In genomic region chr11:18485905-18486528, GRCh38 we compare ENCODE assay signal across 23 cellular contexts. TPM values are rescaled to one million over a fixed set of nuclear protein-coding genes. Genes with fewer than 3 reads are reported as not detected.
A peak's percentile ranks its signal among the peaks of the same experiment; 100 is the strongest.
DNase-seq lines count a peak whose midpoint lies in the region; ATAC-seq lines count a peak whose summit lies in the region.
"Had no signal": no experiment of that assay in that cellular context is flagged by ENCODE, and none has a peak within 500 bp of the region (broad histone marks: within the 10 kb centered on the region; RNA-seq: fewer than 3 reads in every experiment).

No MANE protein-coding gene starts in this region.

- no peak overlapping the region for H3K4me3 Mint-ChIP-seq in activated CD4-positive, alpha-beta memory T cell treated with anti-CD3 and anti-CD28 coated beads for 36 hours
- H3K4me3 Mint-ChIP-seq in activated CD4-positive, alpha-beta memory T cell treated with anti-CD3 and anti-CD28 coated beads, Interleukin-2, amount 10 ng/mL, durations not matched to agents 7 days and 5 days, result no peak overlapping the region
- H3K4me3 Mint-ChIP-seq in activated naive CD8-positive, alpha-beta T cell treated with anti-CD3 and anti-CD28 coated beads, Interleukin-2, amount 50 U/mL, for 24 hours, result no peak overlapping the region
- H3K4me3 Mint-ChIP-seq: activated naive CD8-positive, alpha-beta T cell treated with anti-CD3 and anti-CD28 coated beads, Interleukin-2, amount 10 ng/mL, durations not matched to agents 7 days and 5 days; activated T-cell treated with anti-CD3 and anti-CD28 coated beads, Interleukin-2, amount 50 U/mL, for 4 hours; brain; naive thymus-derived CD4-positive, alpha-beta T cell had no signal

- H3K4me1 Mint-ChIP-seq in activated CD4-positive, alpha-beta memory T cell treated with anti-CD3 and anti-CD28 coated beads for 36 hours (ENCODE audit: low read depth), result peaks cover 11% of the 10 kb centered on the region
- H3K4me1 Mint-ChIP-seq in activated CD4-positive, alpha-beta memory T cell treated with anti-CD3 and anti-CD28 coated beads, Interleukin-2, amount 10 ng/mL, durations not matched to agents 7 days and 5 days, result no peaks in the 10 kb centered on the region
- H3K4me1 Mint-ChIP-seq in activated naive CD8-positive, alpha-beta T cell treated with anti-CD3 and anti-CD28 coated beads, Interleukin-2, amount 50 U/mL, for 24 hours, result peaks cover 7% of the 10 kb centered on the region
- H3K4me1 Mint-ChIP-seq: brain had no signal

- H3K27ac Mint-ChIP-seq in activated CD4-positive, alpha-beta memory T cell treated with anti-CD3 and anti-CD28 coated beads for 36 hours, result no peak overlapping the region
- H3K27ac Mint-ChIP-seq in activated CD4-positive, alpha-beta memory T cell treated with anti-CD3 and anti-CD28 coated beads, Interleukin-2, amount 10 ng/mL, durations not matched to agents 7 days and 5 days, result no peak overlapping the region
- H3K27ac Mint-ChIP-seq in activated naive CD8-positive, alpha-beta T cell treated with anti-CD3 and anti-CD28 coated beads, Interleukin-2, amount 50 U/mL, for 24 hours, result no peak overlapping the region
- H3K27ac Mint-ChIP-seq: activated naive CD8-positive, alpha-beta T cell treated with anti-CD3 and anti-CD28 coated beads, Interleukin-2, amount 10 ng/mL, durations not matched to agents 7 days and 5 days; brain had no signal

- H3K27me3 Mint-ChIP-seq in activated CD4-positive, alpha-beta memory T cell treated with anti-CD3 and anti-CD28 coated beads for 36 hours, result no peaks in the 10 kb centered on the region
- no peaks in the 10 kb centered on the region for H3K27me3 Mint-ChIP-seq in activated CD4-positive, alpha-beta memory T cell treated with anti-CD3 and anti-CD28 coated beads, Interleukin-2, amount 10 ng/mL, durations not matched to agents 7 days and 5 days
- no peaks in the 10 kb centered on the region for H3K27me3 Mint-ChIP-seq in activated naive CD8-positive, alpha-beta T cell treated with anti-CD3 and anti-CD28 coated beads, Interleukin-2, amount 50 U/mL, for 24 hours
- H3K27me3 Mint-ChIP-seq: activated naive CD8-positive, alpha-beta T cell treated with anti-CD3 and anti-CD28 coated beads, Interleukin-2, amount 10 ng/mL, durations not matched to agents 7 days and 5 days; brain; naive thymus-derived CD4-positive, alpha-beta T cell had no signal

- intact Hi-C loops in activated CD4-positive, alpha-beta memory T cell treated with anti-CD3 and anti-CD28 coated beads for 36 hours (cut with micrococcal nuclease), result no loop called here

- POLR2A ChIA-PET in activated CD4-positive, alpha-beta memory T cell treated with anti-CD3 and anti-CD28 coated beads for 36 hours (lab: Charles Lee), result no interaction called here
- POLR2A ChIA-PET in activated CD4-positive, alpha-beta memory T cell treated with anti-CD3 and anti-CD28 coated beads, Interleukin-2, amount 10 ng/mL, durations not matched to agents 7 days and 5 days (lab: Charles Lee), result no interaction called here

- no peaks in the 10 kb centered on the region for H3K9me3 Mint-ChIP-seq in activated CD4-positive, alpha-beta memory T cell treated with anti-CD3 and anti-CD28 coated beads for 36 hours
- no peaks in the 10 kb centered on the region for H3K9me3 Mint-ChIP-seq in activated CD4-positive, alpha-beta memory T cell treated with anti-CD3 and anti-CD28 coated beads, Interleukin-2, amount 10 ng/mL, durations not matched to agents 7 days and 5 days
- no peaks in the 10 kb centered on the region for H3K9me3 Mint-ChIP-seq in activated naive CD8-positive, alpha-beta T cell treated with anti-CD3 and anti-CD28 coated beads, Interleukin-2, amount 50 U/mL, for 24 hours
- H3K9me3 Mint-ChIP-seq: activated naive CD8-positive, alpha-beta T cell treated with anti-CD3 and anti-CD28 coated beads, Interleukin-2, amount 10 ng/mL, durations not matched to agents 7 days and 5 days; activated T-cell treated with anti-CD3 and anti-CD28 coated beads, Interleukin-2, amount 50 U/mL, for 4 hours; brain; naive thymus-derived CD4-positive, alpha-beta T cell had no signal

- H3K36me3 Mint-ChIP-seq in activated CD4-positive, alpha-beta memory T cell treated with anti-CD3 and anti-CD28 coated beads for 36 hours, result peaks cover 47% of the 10 kb centered on the region
- peaks cover 63% of the 10 kb centered on the region for H3K36me3 Mint-ChIP-seq in activated CD4-positive, alpha-beta memory T cell treated with anti-CD3 and anti-CD28 coated beads, Interleukin-2, amount 10 ng/mL, durations not matched to agents 7 days and 5 days (ENCODE audit: low read depth)
- H3K36me3 Mint-ChIP-seq in activated naive CD8-positive, alpha-beta T cell treated with anti-CD3 and anti-CD28 coated beads, Interleukin-2, amount 50 U/mL, for 24 hours (ENCODE audit: low read depth), result peaks cover 43% of the 10 kb centered on the region

- peak; percentile 21 for DNase-seq in activated CD4-positive, alpha-beta memory T cell treated with anti-CD3 and anti-CD28 coated beads for 36 hours
- DNase-seq in activated CD4-positive, alpha-beta memory T cell treated with anti-CD3 and anti-CD28 coated beads, Interleukin-2, amount 10 ng/mL, durations not matched to agents 7 days and 5 days, result no peak
- no peak for DNase-seq in activated naive CD8-positive, alpha-beta T cell treated with anti-CD3 and anti-CD28 coated beads, Interleukin-2, amount 50 U/mL, for 24 hours
- DNase-seq in NCI-H1092 treated with DMSO at 0.1 percent for 48 hours (lab: John Stamatoyannopoulos, UW), result no peak
- DNase-seq in HUDEP-2 (lab: John Stamatoyannopoulos, UW; ENCODE audit: unreplicated experiment in 76 of 76), result no peak
- no peak for DNase-seq in ecto neural progenitor cell (ENCODE audit: low spot score)
- DNase-seq: activated CD4-positive, alpha-beta T cell treated with anti-CD3 and anti-CD28 coated beads, Interleukin-2, amount 50 U/mL, for 1 hour; activated naive CD8-positive, alpha-beta T cell treated with anti-CD3 and anti-CD28 coated beads, Interleukin-2, amount 10 ng/mL, durations not matched to agents 7 days and 5 days; activated T-cell treated with anti-CD3 and anti-CD28 coated beads, Interleukin-2, amount 50 U/mL, for 4 hours; colonic mucosa; naive thymus-derived CD4-positive, alpha-beta T cell; NCI-H2029 treated with DMSO at 0.1 percent for 48 hours; psoas muscle; small intestine; stimulated activated CD8-positive, alpha-beta memory T cell treated with anti-CD3 and anti-CD28 coated beads, Interleukin-4, amount 100 ng/mL, for 48 hours had no signal

- CTCF ChIA-PET in activated CD4-positive, alpha-beta memory T cell treated with anti-CD3 and anti-CD28 coated beads for 36 hours (lab: Charles Lee), result no interaction called here
- CTCF ChIA-PET in activated CD4-positive, alpha-beta memory T cell treated with anti-CD3 and anti-CD28 coated beads, Interleukin-2, amount 10 ng/mL, durations not matched to agents 7 days and 5 days (lab: Charles Lee), result no interaction called here

- ATAC-seq in GM19035 (IDR thresholded peaks at IDR 0.05; ENCODE audit: unreplicated experiment), result peak; percentile 53
- ATAC-seq in HG02763 (IDR thresholded peaks at IDR 0.05; ENCODE audit: unreplicated experiment), result peak; percentile 61
- peak; percentile 71 for ATAC-seq in activated naive CD8-positive, alpha-beta T cell treated with anti-CD3 and anti-CD28 coated beads, Interleukin-2, amount 50 U/mL, for 24 hours
- ATAC-seq: naive thymus-derived CD4-positive, alpha-beta T cell; psoas muscle had no signal

RNA-seq across cellular contexts. Expression of gene LDHAL6A, which starts 30.4 kb away (rescaled TPM):
- under 1 TPM in 1 of 2 experiments, not detected in 1; 0.19 TPM for total RNA-seq in activated CD4-positive, alpha-beta memory T cell treated with anti-CD3 and anti-CD28 coated beads for 36 hours
- not detected for total RNA-seq in activated CD4-positive, alpha-beta memory T cell treated with anti-CD3 and anti-CD28 coated beads, Interleukin-2, amount 10 ng/mL, durations not matched to agents 7 days and 5 days
- total RNA-seq: A172; activated naive CD8-positive, alpha-beta T cell treated with anti-CD3 and anti-CD28 coated beads, Interleukin-2, amount 10 ng/mL, durations not matched to agents 7 days and 5 days; activated T-cell treated with anti-CD3 and anti-CD28 coated beads, Interleukin-2, amount 50 U/mL, for 4 hours; colonic mucosa; fibroblast of villous mesenchyme; kidney epithelial cell; NCI-H460; psoas muscle; thoracic aorta had no signal

RNA-seq across cellular contexts. Expression of gene TSG101, which starts 40.7 kb away (rescaled TPM):
- total RNA-seq in activated CD4-positive, alpha-beta memory T cell treated with anti-CD3 and anti-CD28 coated beads for 36 hours, result 10 to 100 TPM; 41.7 to 45.6 TPM
- total RNA-seq in activated CD4-positive, alpha-beta memory T cell treated with anti-CD3 and anti-CD28 coated beads, Interleukin-2, amount 10 ng/mL, durations not matched to agents 7 days and 5 days, result 10 to 100 TPM; 40.4 to 44.2 TPM
